In genomic region chr5:112976432-112977309, GRCh38 we compare ENCODE assay signal across 8 cellular contexts. TPM values are rescaled to one million over a fixed set of nuclear protein-coding genes. Genes with fewer than 3 reads are reported as not detected.
A peak's percentile ranks its signal among the peaks of the same experiment; 100 is the strongest.
DNase-seq lines count a peak whose midpoint lies in the region; ATAC-seq lines count a peak whose summit lies in the region.

Gene DCP2, plus strand, starts transcription at chr5:112976798. Its CDS starts 136 bp downstream, at chr5:112976934.

- peak within 1 kb of the TSS; percentile 76 for H3K27ac ChIP-seq in effector memory CD4-positive, alpha-beta T cell (ENCODE audit: insufficient read depth, low read length, poor library complexity, severe bottlenecking)

- no peaks in the 10 kb centered on the region for H3K27me3 ChIP-seq in effector memory CD4-positive, alpha-beta T cell (replicated peaks; ENCODE audit: control insufficient read depth, insufficient read depth, low read length, poor library complexity, severe bottlenecking)

- no peaks in the 10 kb centered on the region for H3K36me3 ChIP-seq in effector memory CD4-positive, alpha-beta T cell (ENCODE audit: control insufficient read depth, insufficient read depth, low read length)

- DNase-seq in COLO668 (lab: John Stamatoyannopoulos, UW; ENCODE audit: unreplicated experiment) (peak; percentile 80), HT1080 (ENCODE audit: low read depth) (peak; percentile 100), NOMO-1 treated with DMSO at 0.1 percent for 48 hours (lab: John Stamatoyannopoulos, UW; ENCODE audit: unreplicated experiment) (peak; percentile 99), lung microvascular endothelial cell (ENCODE audit: low read depth in 2 of 2) (peak; percentile 95 to 99)
- peak; percentile 89 to 90 for DNase-seq in activated CD8-positive, alpha-beta memory T cell treated with anti-CD3 and anti-CD28 coated beads for 4 hours (ENCODE audit: low read depth in 2 of 2)
- DNase-seq in effector memory CD4-positive, alpha-beta T cell = peak; percentile 91 to 95 (median 94)
- DNase-seq in stimulated activated CD4-positive, alpha-beta T cell treated with anti-CD3 and anti-CD28 coated beads, TNF-alpha, amount 100 ng/mL, for 48 hours (ENCODE audit: low read depth in 3 of 3) = peak; percentile 84 to 92 (median 86)

- peaks cover 13% of the 10 kb centered on the region for H3K4me1 ChIP-seq in effector memory CD4-positive, alpha-beta T cell (ENCODE audit: control insufficient read depth, insufficient read depth, low read length, poor library complexity, severe bottlenecking)

- peak; percentile 97 for ATAC-seq in GM21360 (IDR thresholded peaks at IDR 0.05; ENCODE audit: unreplicated experiment)

- peak within 1 kb of the TSS; percentile 93 for H3K4me3 ChIP-seq in effector memory CD4-positive, alpha-beta T cell (ENCODE audit: insufficient read depth, low read depth, low read length, poor library complexity, severe bottlenecking)

- H3K9me3 ChIP-seq in effector memory CD4-positive, alpha-beta T cell (ENCODE audit: control insufficient read depth, low read length) = no peaks in the 10 kb centered on the region

RNA-seq across cellular contexts. Expression of gene DCP2, which starts in this region (rescaled TPM):
- total RNA-seq in HT1080 (2014; rRNA removed; shearing (Covaris generic)) = 17.2 and 33.2 TPM in 2 replicates
- polyA plus RNA-seq in HT1080 (2015; cell fraction: cytosol; rRNA removed) = 21.6 and 23.5 TPM in 2 replicates
- polyA plus RNA-seq in HT1080 (2015; cell fraction: nucleus; rRNA removed) = 44.7 and 45.1 TPM in 2 replicates
- total RNA-seq in lung microvascular endothelial cell = 23.5 and 30.8 TPM in 2 replicates

Comparison
In these comparisons a context has a peak if more than half of its experiments do, and no peak if none do; other contexts are left out.
1. Peak in every context shown above with its lines: DNase-seq, ATAC-seq, H3K4me3 ChIP-seq and H3K27ac ChIP-seq.